ENCODE assay signal across 22 cellular contexts in genomic region chr4:68358988-68359387, GRCh38. TPM values are rescaled to one million over a fixed set of nuclear protein-coding genes. Genes with fewer than 3 reads are reported as not detected.
DNase-seq lines count a peak whose midpoint lies in the region; ATAC-seq, FAIRE-seq and TF ChIP-seq lines count a peak whose summit lies in the region.
"Had no signal": no experiment of that assay in that cellular context is flagged by ENCODE, and none has a peak within 500 bp of the region (broad histone marks: within the 10 kb centered on the region; RNA-seq: fewer than 3 reads in every experiment).

No MANE protein-coding gene starts in this region.

- H3K23ac ChIP-seq in IMR-90 (ENCODE audit: low read depth, low read length): no peak overlapping the region

- H4K5ac ChIP-seq in IMR-90 (ENCODE audit: low read depth, low read length): peak overlapping the region; percentile 24; the same call in 1 of the 2 replicates

- no peaks in the 10 kb centered on the region for H3K36me3 Mint-ChIP-seq in T-helper 2 cell treated with Interferon-gamma antibody and Interleukin-4, amounts not matched to agents 5 μg/mL and 100 μg/mL, for 36 hours (ENCODE audit: low read depth)
- H3K36me3 Mint-ChIP-seq: stimulated activated memory B cell treated with anti-CD40 and anti-IgM and Interleukin-4, amounts not matched to agents 10 μg/mL and 1 μg/mL and 100 μg/mL, for 72 hours had no signal

- no peak for TF ChIP-seq POLR2A in IMR-90 (IDR thresholded peaks at IDR 0.05; ENCODE audit: low read depth, low read length)

- dilution Hi-C loops in IMR-90 (cut with HindIII; ENCODE audit: low sequenced_read_pairs, unreplicated experiment) (no loop called here), keratinocyte (cut with MboI; ENCODE audit: extremely low pct_ligation_motif_present, low sequenced_read_pairs) (no loop called here)

- H4K91ac ChIP-seq in IMR-90 (ENCODE audit: insufficient read depth, low read depth, low read length): no peak overlapping the region

- H3K79me1 ChIP-seq in IMR-90 (ENCODE audit: low read depth in 1 of 2, low read length in 2 of 2): no peaks in the 10 kb centered on the region

- peaks cover 6% of the 10 kb centered on the region for H3K4me1 ChIP-seq in IMR-90 (ENCODE audit: control insufficient read depth, insufficient read depth, low read length)
- peaks cover 22% of the 10 kb centered on the region for H3K4me1 ChIP-seq in keratinocyte (ENCODE audit: control insufficient read depth, extremely low read depth, insufficient read depth, low read length)
- H3K4me1 ChIP-seq: HAP-1, right atrium auricular region had no signal

- no peak for DNase-seq in T-helper 2 cell treated with Interferon-gamma antibody and Interleukin-4, amounts not matched to agents 5 μg/mL and 100 μg/mL, for 36 hours (ENCODE audit: low spot score)
- no peak for DNase-seq in T-helper 2 cell
- no peak for DNase-seq in IMR-90
- no peak for DNase-seq in keratinocyte (ENCODE audit: low read depth, low spot score)
- no peak for DNase-seq in RCC 7860 (ENCODE audit: low spot score)
- DNase-seq: 8988T; activated CD4-positive, alpha-beta T cell treated with anti-CD3 and anti-CD28 coated beads for 4 hours; activated T-cell treated with anti-CD3 and anti-CD28 coated beads, Interleukin-2, amount 50 U/mL, for 1 hour; C1 segment of cervical spinal cord; dermis blood vessel endothelial cell; NCI-H1105 treated with DMSO at 0.1 percent for 48 hours; NCI-H69; stimulated activated CD4-positive, alpha-beta T cell treated with anti-CD3 and anti-CD28 coated beads, Interleukin-15, amount 100 ng/mL, for 24 hours had no signal

- H3K27me3 ChIP-seq in IMR-90 (ENCODE audit: control insufficient read depth, insufficient read depth, low read length) (no peaks in the 10 kb centered on the region), keratinocyte (ENCODE audit: control insufficient read depth, extremely low read depth, insufficient read depth, low read length) (no peaks in the 10 kb centered on the region)
- H3K27me3 ChIP-seq: right atrium auricular region had no signal

- TF ChIP-seq CTCF in IMR-90 (conservative IDR thresholded peaks at IDR 0.05; ENCODE audit: low read depth, low read length) (no peak), keratinocyte (optimal IDR thresholded peaks at IDR 0.05 in 1 of 3, IDR thresholded peaks at IDR 0.05 in 1 of 3, conservative IDR thresholded peaks at IDR 0.05 in 1 of 3; ENCODE audit: extremely low read depth in 1 of 3, insufficient read depth in 2 of 3, low read length in 3 of 3) (no peak)

- peak overlapping the region; percentile 80 for H3K27ac Mint-ChIP-seq in T-helper 2 cell treated with Interferon-gamma antibody and Interleukin-4, amounts not matched to agents 5 μg/mL and 100 μg/mL, for 36 hours
- H3K27ac Mint-ChIP-seq: stimulated activated memory B cell treated with anti-CD40 and anti-IgM and Interleukin-4, amounts not matched to agents 10 μg/mL and 1 μg/mL and 100 μg/mL, for 72 hours had no signal

- no peaks in the 10 kb centered on the region for H3K9me3 Mint-ChIP-seq in T-helper 2 cell treated with Interferon-gamma antibody and Interleukin-4, amounts not matched to agents 5 μg/mL and 100 μg/mL, for 36 hours
- H3K9me3 Mint-ChIP-seq: stimulated activated memory B cell treated with anti-CD40 and anti-IgM and Interleukin-4, amounts not matched to agents 10 μg/mL and 1 μg/mL and 100 μg/mL, for 72 hours had no signal

- H3K27me3 Mint-ChIP-seq in T-helper 2 cell treated with Interferon-gamma antibody and Interleukin-4, amounts not matched to agents 5 μg/mL and 100 μg/mL, for 36 hours (ENCODE audit: low read depth): peaks cover 19% of the 10 kb centered on the region

- H2BK20ac ChIP-seq in IMR-90 (ENCODE audit: low read depth, low read length): no peak overlapping the region

- BruUV-seq in IMR-90 (replicated peaks; lab: Mats Ljungman, UMichigan): no TSS peak

- ATAC-seq in GM19351 (IDR thresholded peaks at IDR 0.05; ENCODE audit: unreplicated experiment) (peak; percentile 6), IMR-90 (ENCODE audit: low read depth) (peak; percentile 12), HG03108 (IDR thresholded peaks at IDR 0.05; ENCODE audit: unreplicated experiment) (no peak), GM19324 (IDR thresholded peaks at IDR 0.05; ENCODE audit: low FRiP score, unreplicated experiment) (no peak)
- ATAC-seq: stimulated activated memory B cell treated with anti-CD40 and anti-IgM and Interleukin-4, amounts not matched to agents 10 μg/mL and 1 μg/mL and 100 μg/mL, for 72 hours had no signal

- H3K14ac ChIP-seq in IMR-90 (replicated peaks; ENCODE audit: low read depth, low read length): no peak overlapping the region

- H3K56ac ChIP-seq in IMR-90 (ENCODE audit: extremely low read depth, insufficient read depth, low read length): no peak overlapping the region

- H2BK120ac ChIP-seq in IMR-90 (ENCODE audit: low read depth, low read length): no peak overlapping the region

- H3K4me3 ChIP-seq in IMR-90 (ENCODE audit: insufficient read depth, low read depth, low read length): no peak overlapping the region
- no peak overlapping the region for H3K4me3 ChIP-seq in keratinocyte (ENCODE audit: control insufficient read depth in 2 of 3, extremely low read depth in 1 of 3, insufficient read depth in 2 of 3, low read depth in 1 of 3, low read length in 3 of 3)
- H3K4me3 ChIP-seq: HAP-1, right atrium auricular region, SK-N-MC, thoracic aorta had no signal

- CTCF ChIA-PET in IMR-90 (lab: Yijun Ruan, JAX): interaction anchor here (0.9 kb wide), 1 partner anchor 87 kb away, joined by 3 read pairs; no protein-coding TSS in a partner anchor

- H2AK9ac ChIP-seq in IMR-90 (replicated peaks; ENCODE audit: low read depth, low read length, poor library complexity): no peak overlapping the region

- H3K27ac ChIP-seq in IMR-90 (ENCODE audit: insufficient read depth, low read length) (no peak overlapping the region), keratinocyte (ENCODE audit: control insufficient read depth, insufficient read depth, low read length) (no peak overlapping the region)
- H3K27ac ChIP-seq: right atrium auricular region, SK-N-MC, thoracic aorta had no signal

- no peak overlapping the region; the same call in 2 of the 3 replicates for H2BK15ac ChIP-seq in IMR-90 (ENCODE audit: low read depth, low read length)

- no peak overlapping the region for H3K4ac ChIP-seq in IMR-90 (ENCODE audit: low read depth, low read length)

- no CpG with 5 or more reads among the region's 2 CpGs for WGBS in IMR-90 (ENCODE audit: extremely low coverage in 2 of 2, insufficient read length in 1 of 2), 2 experiments

- no peak overlapping the region for H4K8ac ChIP-seq in IMR-90 (ENCODE audit: low read depth in 2 of 2, low read length in 2 of 2)

- in situ Hi-C loops in IMR-90 (cut with MboI; ENCODE audit: low sequenced_read_pairs): no loop called here

- H2AK5ac ChIP-seq in IMR-90 (ENCODE audit: low read depth, low read length): no peak overlapping the region

- H2BK5ac ChIP-seq in IMR-90 (ENCODE audit: low read depth, low read length, poor library complexity, severe bottlenecking): no peak overlapping the region

- no peaks in the 10 kb centered on the region for H3K79me2 ChIP-seq in keratinocyte (ENCODE audit: control insufficient read depth, insufficient read depth, low read length)

- H3K36me3 ChIP-seq in IMR-90 (ENCODE audit: control insufficient read depth, insufficient read depth, low read length): no peaks in the 10 kb centered on the region; the same call in 1 of the 2 replicates
- no peaks in the 10 kb centered on the region for H3K36me3 ChIP-seq in keratinocyte (ENCODE audit: control insufficient read depth in 2 of 2, extremely low read depth in 1 of 2, insufficient read depth in 2 of 2, low read length in 2 of 2)
- H3K36me3 ChIP-seq: HAP-1, right atrium auricular region, thoracic aorta had no signal

- no peak overlapping the region; the same call in 1 of the 2 replicates for H3K4me2 ChIP-seq in IMR-90 (ENCODE audit: low read depth, low read length)
- H3K4me2 ChIP-seq in keratinocyte (ENCODE audit: control insufficient read depth, extremely low read depth, insufficient read depth, low read depth, low read length): no peak overlapping the region

- H3K4me3 Mint-ChIP-seq in T-helper 2 cell treated with Interferon-gamma antibody and Interleukin-4, amounts not matched to agents 5 μg/mL and 100 μg/mL, for 36 hours: no peak overlapping the region
- H3K4me3 Mint-ChIP-seq: stimulated activated memory B cell treated with anti-CD40 and anti-IgM and Interleukin-4, amounts not matched to agents 10 μg/mL and 1 μg/mL and 100 μg/mL, for 72 hours had no signal

- H3K9me3 ChIP-seq in IMR-90 (ENCODE audit: control insufficient read depth, insufficient read depth, low read length) (no peaks in the 10 kb centered on the region), keratinocyte (ENCODE audit: control insufficient read depth, low read depth, low read length) (peaks cover 5% of the 10 kb centered on the region)
- H3K9me3 ChIP-seq: HAP-1, right atrium auricular region, thoracic aorta had no signal

- FAIRE-seq in keratinocyte (lab: Jason Lieb, UNC) (peak; percentile 20), RCC 7860 (lab: Jason Lieb, UNC) (no peak)
- FAIRE-seq: frontal cortex had no signal

- H3K9ac ChIP-seq in IMR-90 (ENCODE audit: low read depth, low read length) (no peak overlapping the region), keratinocyte (ENCODE audit: control insufficient read depth, extremely low read depth, insufficient read depth, low read length) (no peak overlapping the region)

- peak overlapping the region; percentile 50; the same call in 1 of the 2 replicates for H3K18ac ChIP-seq in IMR-90 (ENCODE audit: low read depth, low read length)

- intact Hi-C loops in IMR-90 (cut with micrococcal nuclease): no loop called here

- H3K4me1 Mint-ChIP-seq in T-helper 2 cell treated with Interferon-gamma antibody and Interleukin-4, amounts not matched to agents 5 μg/mL and 100 μg/mL, for 36 hours (ENCODE audit: low read depth): peaks cover 14% of the 10 kb centered on the region
- H3K4me1 Mint-ChIP-seq: stimulated activated memory B cell treated with anti-CD40 and anti-IgM and Interleukin-4, amounts not matched to agents 10 μg/mL and 1 μg/mL and 100 μg/mL, for 72 hours had no signal

- no peak for TF ChIP-seq RAD21 in IMR-90 (IDR thresholded peaks at IDR 0.05; ENCODE audit: low read length)

- H3K9me1 ChIP-seq in IMR-90 (ENCODE audit: insufficient read depth, low read length) (no peaks in the 10 kb centered on the region), keratinocyte (ENCODE audit: control insufficient read depth, extremely low read depth, insufficient read depth, low read length) (no peaks in the 10 kb centered on the region)

- no peaks in the 10 kb centered on the region for H4K20me1 ChIP-seq in IMR-90 (ENCODE audit: insufficient read depth, low read length)
- no peaks in the 10 kb centered on the region for H4K20me1 ChIP-seq in keratinocyte (ENCODE audit: control insufficient read depth, extremely low read depth, insufficient read depth, low read length)

- POLR2A ChIA-PET in IMR-90 (lab: Charles Lee; ENCODE audit: unreplicated experiment): no interaction called here

- H2AFZ ChIP-seq in IMR-90 (replicated peaks; ENCODE audit: low read length, poor library complexity) (no peak overlapping the region), keratinocyte (ENCODE audit: control insufficient read depth, low read length) (peak overlapping the region; percentile 5)

RNA-seq across cellular contexts. Expression of gene YTHDC1, which starts 9.1 kb away (rescaled TPM):
- total RNA-seq in IMR-90 (2012; rRNA removed): 31.9 and 43.9 TPM in 2 replicates
- 24.0 and 32.7 TPM in 2 replicates for polyA plus RNA-seq in IMR-90 (2012; rRNA removed)
- polyA plus RNA-seq in IMR-90 (2012; cell fraction: cytosol; rRNA removed): 4.2 and 5.9 TPM in 2 replicates
- polyA plus RNA-seq in IMR-90 (2012; cell fraction: nucleus; rRNA removed; ENCODE audit: low replicate concordance): 7.4 and 50.9 TPM in 2 replicates
- 39.1 to 74.2 TPM (median 43.8 TPM) in 3 replicates for polyA plus RNA-seq in keratinocyte
- polyA plus RNA-seq in keratinocyte (2011; ENCODE audit: low read depth): 180 TPM
- 30.8 and 45.4 TPM in 2 replicates for polyA plus RNA-seq in keratinocyte (2011; cell fraction: cytosol; rRNA removed)
- 103 and 139 TPM in 2 replicates for polyA plus RNA-seq in keratinocyte (2011; cell fraction: nucleus; rRNA removed)
- 49.7 and 83.7 TPM in 2 replicates for polyA plus RNA-seq in keratinocyte (2012; ENCODE audit: low replicate concordance)
- polyA minus RNA-seq in keratinocyte: 23.9 to 59.1 TPM (median 29.9 TPM) in 3 replicates
- polyA minus RNA-seq in keratinocyte (2011; cell fraction: cytosol; rRNA and poly(A)+ RNA removed): 16.5 TPM
- 50.0 and 81.9 TPM in 2 replicates for polyA minus RNA-seq in keratinocyte (2011; cell fraction: nucleus; rRNA and poly(A)+ RNA removed)

Comparison
In these comparisons a context has a peak if more than half of its experiments do, and no peak if none do; other contexts are left out.
1. ATAC-seq: peak in GM19351 (single experiment) and IMR-90 (single experiment); none in HG03108 (single experiment) and GM19324 (single experiment).